Comparison of ENCODE assay signal across 25 cellular contexts in the genomic region with DNA sequence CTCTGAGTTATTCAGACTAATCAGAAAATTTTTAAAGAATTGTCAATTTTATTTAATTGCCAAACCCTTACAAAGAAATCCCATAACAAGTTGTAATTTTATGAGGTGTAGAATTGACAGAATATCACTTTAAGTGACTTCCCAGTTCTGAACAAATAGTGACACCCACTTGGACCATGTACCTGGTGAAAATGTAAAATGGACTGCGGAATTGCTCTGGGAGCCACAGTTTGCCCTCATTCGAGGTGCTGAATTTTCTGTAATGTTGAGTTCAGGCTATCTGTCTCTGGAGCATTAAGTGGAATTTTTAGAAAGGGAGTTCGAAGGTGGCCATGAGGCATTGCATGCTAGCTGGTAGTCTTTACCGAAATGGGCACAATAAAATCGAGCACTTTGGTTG. TPM values are rescaled to one million over a fixed set of nuclear protein-coding genes. Genes with fewer than 3 reads are reported as not detected.
"Had no signal": no experiment of that assay in that cellular context is flagged by ENCODE, and none has a peak within 500 bp of the region (broad histone marks: within the 10 kb centered on the region; RNA-seq: fewer than 3 reads in every experiment).

No MANE protein-coding gene starts in this region.

- H3K27ac ChIP-seq: epithelial cell of prostate, esophagus muscularis mucosa, foreskin keratinocyte, gastroesophageal sphincter, prostate gland, skin epidermis, spleen, suprapubic skin, transverse colon, upper lobe of right lung, uterus had no signal

- H3K4me3 ChIP-seq: esophagus muscularis mucosa, gastroesophageal sphincter, prostate gland, right atrium auricular region, skin epidermis, spleen, suprapubic skin, transverse colon, upper lobe of right lung, uterus had no signal

- DNase-seq: effector CD8-positive, alpha-beta T cell; foreskin keratinocyte; hypothalamus; mesenchymal stem cell; midbrain; naive thymus-derived CD4-positive, alpha-beta T cell; nucleus accumbens; spleen; stimulated activated CD4-positive, alpha-beta T cell treated with anti-CD3 and anti-CD28 coated beads, Interleukin-15, amount 100 ng/mL, for 24 hours; stimulated activated CD4-positive, alpha-beta T cell treated with anti-CD3 and anti-CD28 coated beads, Interleukin-2, amount 100 ng/mL, for 48 hours; stimulated activated naive B cell treated with anti-CD40 and anti-IgM and Interleukin-4, amounts not matched to agents 10 μg/mL and 1 μg/mL and 100 μg/mL, for 72 hours; transverse colon; upper lobe of right lung; uterus had no signal

- ATAC-seq: foreskin keratinocyte; gastroesophageal sphincter; naive thymus-derived CD4-positive, alpha-beta T cell; stimulated activated naive B cell treated with anti-CD40 and anti-IgM and Interleukin-4, amounts not matched to agents 10 μg/mL and 1 μg/mL and 100 μg/mL, for 72 hours; upper lobe of right lung had no signal

- H3K36me3 ChIP-seq: esophagus muscularis mucosa, gastroesophageal sphincter, prostate gland, right atrium auricular region, spleen, suprapubic skin, transverse colon, upper lobe of right lung, uterus had no signal

- H3K27ac Mint-ChIP-seq: endodermal cell; naive thymus-derived CD4-positive, alpha-beta T cell; nephron; stimulated activated naive B cell treated with anti-CD40 and anti-IgM and Interleukin-4, amounts not matched to agents 10 μg/mL and 1 μg/mL and 100 μg/mL, for 72 hours; stimulated activated naive CD8-positive, alpha-beta T cell treated with anti-CD3 and anti-CD28 coated beads, Interleukin-15, Interleukin-2, amounts not matched to agents 100 ng/mL and 50 ng/mL, for 24 hours had no signal

- H3K27me3 ChIP-seq: right atrium auricular region, uterus had no signal

- H3K4me3 Mint-ChIP-seq: endodermal cell; naive thymus-derived CD4-positive, alpha-beta T cell; nephron; stimulated activated naive B cell treated with anti-CD40 and anti-IgM and Interleukin-4, amounts not matched to agents 10 μg/mL and 1 μg/mL and 100 μg/mL, for 72 hours; stimulated activated naive CD8-positive, alpha-beta T cell treated with anti-CD3 and anti-CD28 coated beads, Interleukin-15, Interleukin-2, amounts not matched to agents 100 ng/mL and 50 ng/mL, for 24 hours had no signal

- H3K4me1 ChIP-seq: foreskin keratinocyte, prostate gland had no signal

- H3K9me3 Mint-ChIP-seq: endodermal cell; nephron; stimulated activated naive B cell treated with anti-CD40 and anti-IgM and Interleukin-4, amounts not matched to agents 10 μg/mL and 1 μg/mL and 100 μg/mL, for 72 hours; stimulated activated naive CD8-positive, alpha-beta T cell treated with anti-CD3 and anti-CD28 coated beads, Interleukin-15, Interleukin-2, amounts not matched to agents 100 ng/mL and 50 ng/mL, for 24 hours had no signal

RNA-seq across cellular contexts. Expression of gene GNAO1, which starts 5.1 kb away (rescaled TPM):
- total RNA-seq: lung microvascular endothelial cell had no signal
